11 cellular contexts compared by ENCODE assay signal in genomic region chr1:161099090-161099802, GRCh38. TPM values are rescaled to one million over a fixed set of nuclear protein-coding genes. Genes with fewer than 3 reads are reported as not detected.
DNase-seq lines count a peak whose midpoint lies in the region; ATAC-seq, FAIRE-seq and TF ChIP-seq lines count a peak whose summit lies in the region.
"Had no signal": no experiment of that assay in that cellular context is flagged by ENCODE, and none has a peak within 500 bp of the region (broad histone marks: within the 10 kb centered on the region; RNA-seq: fewer than 3 reads in every experiment).

No MANE protein-coding gene starts in this region.

- H3K27ac Mint-ChIP-seq in central memory CD8-positive, alpha-beta T cell (ENCODE audit: low read depth), result peak overlapping the region; percentile 39
- H3K27ac Mint-ChIP-seq in naive thymus-derived CD4-positive, alpha-beta T cell, result peak overlapping the region; percentile 1 to 85 (median 69)

- no peak for TF ChIP-seq RAD21 in A549 (conservative IDR thresholded peaks at IDR 0.05 in 1 of 2, IDR thresholded peaks at IDR 0.05 in 1 of 2)

- FAIRE-seq in A549 (lab: Jason Lieb, UNC), result no peak

- H3K9me3 Mint-ChIP-seq in central memory CD8-positive, alpha-beta T cell, result no peaks in the 10 kb centered on the region
- peaks cover 0 to 10% (median 0%) of the 10 kb centered on the region in 11 donors for H3K9me3 Mint-ChIP-seq in naive thymus-derived CD4-positive, alpha-beta T cell

- H3K36me3 Mint-ChIP-seq in central memory CD8-positive, alpha-beta T cell (ENCODE audit: insufficient read depth), result peaks cover 37% of the 10 kb centered on the region
- H3K36me3 Mint-ChIP-seq in naive thymus-derived CD4-positive, alpha-beta T cell, result peaks cover 0 to 13% (median 5%) of the 10 kb centered on the region in 5 donors

- TF ChIP-seq CTCF in A549 (IDR thresholded peaks at IDR 0.05) (no peak), HFF-Myc (IDR thresholded peaks at IDR 0.05; ENCODE audit: low read depth, low read length, missing control alignments) (no peak)

- TF ChIP-seq POLR2A in A549 (IDR thresholded peaks at IDR 0.05; ENCODE audit: low read length), result no peak

- POLR2A ChIA-PET in A549 (lab: Yijun Ruan, JAX), result interaction anchor here (0.9 to 1.1 kb wide), 2 partner anchors 86 to 95 kb away, joined by 3 read pairs; no protein-coding TSS in a partner anchor
- POLR2A ChIA-PET in naive thymus-derived CD4-positive, alpha-beta T cell (lab: Charles Lee), result interaction anchor here (0.5 to 7.4 kb wide), 6 partner anchors 14 to 432 kb away, joined by 3 to 106 read pairs (median 6); partner anchors contain the start of genes ARHGAP30, TSTD1 and USF1

- H3K4me1 ChIP-seq in A549, result peaks cover 11% of the 10 kb centered on the region; the same call in 2 of the 3 replicates
- H3K4me1 ChIP-seq in naive thymus-derived CD4-positive, alpha-beta T cell (ENCODE audit: control insufficient read depth in 2 of 2, insufficient read depth in 2 of 2, low read length in 2 of 2), result peaks cover 9 to 11% of the 10 kb centered on the region in 2 donors

- peaks cover 21% of the 10 kb centered on the region for H3K4me1 Mint-ChIP-seq in central memory CD8-positive, alpha-beta T cell
- H3K4me1 Mint-ChIP-seq in naive thymus-derived CD4-positive, alpha-beta T cell, result peaks cover 19 to 43% (median 26%) of the 10 kb centered on the region in 7 donors

- peak overlapping the region; percentile 58; the same call in 1 of the 3 replicates for H3K4me2 ChIP-seq in A549

- CTCF ChIA-PET in A549 (lab: Yijun Ruan, JAX), result interaction anchor here (0.6 to 9.7 kb wide), 22 partner anchors 8 to 320 kb away, joined by 3 to 319 read pairs (median 16); partner anchors contain the start of genes ARHGAP30, DEDD, F11R and NECTIN4
- CTCF ChIA-PET in naive thymus-derived CD4-positive, alpha-beta T cell (lab: Charles Lee), result interaction anchor here (0.6 to 7.4 kb wide), 9 partner anchors 13 to 173 kb away, joined by 3 to 123 read pairs (median 6); partner anchors contain the start of genes ARHGAP30, TSTD1 and USF1

- no peak overlapping the region for H3K27ac ChIP-seq in A549
- no peak overlapping the region for H3K27ac ChIP-seq in naive thymus-derived CD4-positive, alpha-beta T cell (ENCODE audit: low read depth, low read length)

- no peaks in the 10 kb centered on the region for H3K27me3 ChIP-seq in naive thymus-derived CD4-positive, alpha-beta T cell (ENCODE audit: control insufficient read depth in 2 of 2, insufficient read depth in 2 of 2, low read length in 2 of 2)

- intact Hi-C loops in naive thymus-derived CD4-positive, alpha-beta T cell (cut with micrococcal nuclease), result loop anchor here in 1 of 2 donors (2.0 kb wide), 2 partner anchors 20 to 262 kb away; partner anchors contain the start of genes NIT1 and PFDN2

- WGBS in A549 (ENCODE audit: missing lambda C conversion rate), result 93% methylated on average over 8 of the region's 9 CpGs

- peak overlapping the region; percentile 88 for H3K4me3 Mint-ChIP-seq in central memory CD8-positive, alpha-beta T cell
- peak overlapping the region; percentile 58 to 81 (median 70) for H3K4me3 Mint-ChIP-seq in naive thymus-derived CD4-positive, alpha-beta T cell

- H3K4me3 ChIP-seq in A549 (no peak overlapping the region), HFF-Myc (replicated peaks; ENCODE audit: low read depth, low read length) (peak overlapping the region; percentile 49)
- no peak overlapping the region for H3K4me3 ChIP-seq in naive thymus-derived CD4-positive, alpha-beta T cell (ENCODE audit: low read length)

- no peak for TF ChIP-seq EP300 in A549 (IDR thresholded peaks at IDR 0.05)

- no peaks in the 10 kb centered on the region for H3K9me3 ChIP-seq in A549
- H3K9me3 ChIP-seq in naive thymus-derived CD4-positive, alpha-beta T cell (ENCODE audit: control insufficient read depth in 2 of 3, low read length in 3 of 3), result no peaks in the 10 kb centered on the region

- peaks cover 7% of the 10 kb centered on the region for H3K27me3 Mint-ChIP-seq in central memory CD8-positive, alpha-beta T cell
- H3K27me3 Mint-ChIP-seq in naive thymus-derived CD4-positive, alpha-beta T cell, result peaks cover 0 to 12% (median 0%) of the 10 kb centered on the region in 5 donors

- DNase-seq in A549 (ENCODE audit: low read depth in 1 of 2, low spot score in 1 of 2) (no peak), HFF-Myc (ENCODE audit: extremely low read depth, low read depth) (no peak), SHP77 (lab: John Stamatoyannopoulos, UW) (no peak), AG08396 (ENCODE audit: low spot score) (no peak), dedifferentiated amniotic fluid mesenchymal stem cell (ENCODE audit: extremely low spot score) (no peak)
- DNase-seq in central memory CD8-positive, alpha-beta T cell (ENCODE audit: low spot score in 2 of 2), result no peak
- no peak for DNase-seq in naive thymus-derived CD4-positive, alpha-beta T cell
- DNase-seq: activated effector memory CD4-positive, alpha-beta T cell treated with Interleukin-2 at 50 U/mL for 16 hours; GDM1; NCI-H2227 treated with DMSO at 0.1 percent for 48 hours had no signal

- ATAC-seq in A549 (peak; percentile 4 to 11; a peak in 1 of 6 replicates), GM21381 (IDR thresholded peaks at IDR 0.05; ENCODE audit: unreplicated experiment) (no peak)
- no peak for ATAC-seq in central memory CD8-positive, alpha-beta T cell (replicated peaks; ENCODE audit: extremely low read depth, poor library complexity, severe bottlenecking)
- no peak for ATAC-seq in naive thymus-derived CD4-positive, alpha-beta T cell

- peaks cover 0 to 25% (median 7%) of the 10 kb centered on the region in 3 experiments for H3K36me3 ChIP-seq in naive thymus-derived CD4-positive, alpha-beta T cell (ENCODE audit: control insufficient read depth in 2 of 3, insufficient read depth in 3 of 3, low read length in 3 of 3)

TF ChIP-seq in A549, 52 proteins besides CTCF, POLR2A, EP300 and RAD21:
- TF ChIP-seq POLR2AphosphoS2 (conservative IDR thresholded peaks at IDR 0.05; ENCODE audit: low read length), result 0 out of 2 replicates have a peak, but pooled peaks have one; percentile 41
- TF ChIP-seq CEBPB (IDR thresholded peaks at IDR 0.05), result no peak

RNA-seq across cellular contexts. Expression of gene KLHDC9, which starts 1.1 kb away (rescaled TPM):
- polyA plus RNA-seq in A549 (2011; rRNA removed) (3.6 and 4.6 TPM in 2 replicates), A549 (2017; fragmentation: RNase III; extraction: RNeasy Plus Mini Kit Qiagen cat#74134 plus additional on column Dnase treatment) (0.93 to 2.0 TPM (median 1.2 TPM) in 3 replicates)
- 1.9 and 2.3 TPM in 2 replicates for polyA plus RNA-seq in A549 (2012; cell fraction: cytosol; rRNA removed)
- polyA plus RNA-seq in A549 (2012; cell fraction: nucleus; rRNA removed), result 2.8 and 3.9 TPM in 2 replicates
- 0.70 and 2.2 TPM in 2 replicates for polyA minus RNA-seq in A549 (2011; rRNA and poly(A)+ RNA removed)
- total RNA-seq in naive thymus-derived CD4-positive, alpha-beta T cell, result 1 to 10 TPM in 1 of 5 experiments, under 1 TPM in 1, not detected in 3; 0.40 to 1.1 TPM
- under 1 TPM in 1 of 2 donors, not detected in 1; 0.74 TPM for polyA plus RNA-seq in naive thymus-derived CD4-positive, alpha-beta T cell

RNA-seq across cellular contexts. Expression of gene NECTIN4, which starts 9.9 kb away (rescaled TPM):
- polyA plus RNA-seq in A549 (2011; rRNA removed) (3.1 and 4.3 TPM in 2 replicates), A549 (2017; fragmentation: RNase III; extraction: RNeasy Plus Mini Kit Qiagen cat#74134 plus additional on column Dnase treatment) (1.3 to 1.8 TPM (median 1.5 TPM) in 3 replicates)
- 2.1 and 2.5 TPM in 2 replicates for polyA plus RNA-seq in A549 (2012; cell fraction: cytosol; rRNA removed)
- polyA plus RNA-seq in A549 (2012; cell fraction: nucleus; rRNA removed), result 2.1 and 3.4 TPM in 2 replicates
- 9.2 and 10.7 TPM in 2 replicates for polyA minus RNA-seq in A549 (2011; rRNA and poly(A)+ RNA removed)
- total RNA-seq in naive thymus-derived CD4-positive, alpha-beta T cell, result not detected
- polyA plus RNA-seq in naive thymus-derived CD4-positive, alpha-beta T cell, result not detected

RNA-seq across cellular contexts. Expression of gene PFDN2, which starts 18.6 kb away (rescaled TPM):
- polyA plus RNA-seq in A549 (2011; rRNA removed) (106 and 187 TPM in 2 replicates), A549 (2017; fragmentation: RNase III; extraction: RNeasy Plus Mini Kit Qiagen cat#74134 plus additional on column Dnase treatment) (179 to 203 TPM (median 187 TPM) in 3 replicates)
- polyA plus RNA-seq in A549 (2012; cell fraction: cytosol; rRNA removed), result 142 and 276 TPM in 2 replicates
- polyA plus RNA-seq in A549 (2012; cell fraction: nucleus; rRNA removed), result 43.9 and 64.9 TPM in 2 replicates
- polyA minus RNA-seq in A549 (2011; rRNA and poly(A)+ RNA removed), result 14.6 and 21.9 TPM in 2 replicates
- total RNA-seq in naive thymus-derived CD4-positive, alpha-beta T cell, result 10 to 100 TPM; 32.0 to 67.9 (median 34.0) TPM
- 10 to 100 TPM; 66.6 to 84.0 TPM for polyA plus RNA-seq in naive thymus-derived CD4-positive, alpha-beta T cell

RNA-seq across cellular contexts. Expression of gene NIT1, which starts 18.7 kb away (rescaled TPM):
- polyA plus RNA-seq in A549 (2011; rRNA removed) (29.9 and 38.6 TPM in 2 replicates), A549 (2017; fragmentation: RNase III; extraction: RNeasy Plus Mini Kit Qiagen cat#74134 plus additional on column Dnase treatment) (44.5 to 49.4 TPM (median 45.8 TPM) in 3 replicates)
- 34.9 and 45.5 TPM in 2 replicates for polyA plus RNA-seq in A549 (2012; cell fraction: cytosol; rRNA removed)
- 63.1 and 65.0 TPM in 2 replicates for polyA plus RNA-seq in A549 (2012; cell fraction: nucleus; rRNA removed)
- 59.8 and 69.6 TPM in 2 replicates for polyA minus RNA-seq in A549 (2011; rRNA and poly(A)+ RNA removed)
- 10 to 100 TPM; 23.3 to 49.6 (median 41.8) TPM for total RNA-seq in naive thymus-derived CD4-positive, alpha-beta T cell
- polyA plus RNA-seq in naive thymus-derived CD4-positive, alpha-beta T cell, result 10 to 100 TPM; 14.1 to 28.4 TPM

RNA-seq across cellular contexts. Expression of gene ARHGAP30, which starts 29.6 kb away (rescaled TPM):
- polyA plus RNA-seq in A549 (2011; rRNA removed), result 0.06 and 0.08 TPM in 2 replicates
- polyA plus RNA-seq in A549 (2012; cell fraction: cytosol; rRNA removed), result 0.04 and 0.06 TPM in 2 replicates
- polyA plus RNA-seq in A549 (2012; cell fraction: nucleus; rRNA removed), result 0.37 and 0.89 TPM in 2 replicates
- 0.09 to 0.13 TPM (median 0.13 TPM) in 3 replicates for polyA plus RNA-seq in A549 (2017; fragmentation: RNase III; extraction: RNeasy Plus Mini Kit Qiagen cat#74134 plus additional on column Dnase treatment)
- 0.05 TPM in 1 of 2 replicates, not detected in the other for polyA minus RNA-seq in A549 (2011; rRNA and poly(A)+ RNA removed)
- 100 to 1,000 TPM; 152 to 291 (median 235) TPM for total RNA-seq in naive thymus-derived CD4-positive, alpha-beta T cell
- polyA plus RNA-seq in naive thymus-derived CD4-positive, alpha-beta T cell, result 100 to 1,000 TPM; 128 to 258 TPM

Comparison
In these comparisons a context has a peak if more than half of its experiments do, and no peak if none do; other contexts are left out.
1. ATAC-seq: peak in A549 (2 of 2); none in central memory CD8-positive, alpha-beta T cell (single experiment), naive thymus-derived CD4-positive, alpha-beta T cell (single experiment) and GM21381 (single experiment).